In the genomic region with DNA sequence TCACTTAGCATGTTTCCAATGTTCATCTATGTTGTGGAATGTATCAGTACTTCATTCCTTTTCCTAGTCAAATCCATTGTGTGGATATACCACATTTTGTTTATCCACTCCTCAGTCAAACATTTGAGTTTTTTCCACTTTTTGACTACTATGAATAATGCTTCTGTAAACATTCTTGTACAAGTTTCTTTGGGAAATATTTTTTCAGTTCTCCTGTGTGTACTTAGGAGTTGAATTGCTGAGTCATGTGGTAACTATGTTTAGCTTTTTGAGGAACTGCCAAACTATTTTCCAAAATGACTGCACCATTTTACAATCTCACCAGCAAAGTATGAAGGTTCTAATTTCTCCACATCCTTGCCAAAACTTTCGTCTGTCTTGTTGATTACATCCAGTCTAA, we compare ENCODE assay signal across 1 cellular context.
TF ChIP-seq lines count a peak whose summit lies in the region.

No MANE protein-coding gene starts in this region.

TF ChIP-seq in HepG2, 621 proteins besides CTCF, POLR2A, EP300 and RAD21 (continued from another document and continues in another):
- TF ChIP-seq, protein P1, sequence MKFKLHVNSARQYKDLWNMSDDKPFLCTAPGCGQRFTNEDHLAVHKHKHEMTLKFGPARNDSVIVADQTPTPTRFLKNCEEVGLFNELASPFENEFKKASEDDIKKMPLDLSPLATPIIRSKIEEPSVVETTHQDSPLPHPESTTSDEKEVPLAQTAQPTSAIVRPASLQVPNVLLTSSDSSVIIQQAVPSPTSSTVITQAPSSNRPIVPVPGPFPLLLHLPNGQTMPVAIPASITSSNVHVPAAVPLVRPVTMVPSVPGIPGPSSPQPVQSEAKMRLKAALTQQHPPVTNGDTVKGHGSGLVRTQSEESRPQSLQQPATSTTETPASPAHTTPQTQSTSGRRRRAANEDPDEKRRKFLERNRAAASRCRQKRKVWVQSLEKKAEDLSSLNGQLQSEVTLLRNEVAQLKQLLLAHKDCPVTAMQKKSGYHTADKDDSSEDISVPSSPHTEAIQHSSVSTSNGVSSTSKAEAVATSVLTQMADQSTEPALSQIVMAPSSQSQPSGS (CRISPR knock-in tag; IDR thresholded peaks at IDR 0.05) = peak; percentile 55
- TF ChIP-seq HNRNPH1 (optimal IDR thresholded peaks at IDR 0.05; ENCODE audit: low read depth, low read length) (no peak), ZNF33A (CRISPR knock-in tag; IDR thresholded peaks at IDR 0.05; ENCODE audit: borderline replicate concordance) (no peak), ZNF33B (CRISPR knock-in tag; IDR thresholded peaks at IDR 0.05) (no peak), ZNF10 (CRISPR knock-in tag; IDR thresholded peaks at IDR 0.05; ENCODE audit: borderline replicate concordance, low read depth) (no peak), JUNB (CRISPR knock-in tag; IDR thresholded peaks at IDR 0.05; ENCODE audit: borderline replicate concordance) (peak; percentile 93; the same call in 1 of the 2 replicates), SIN3A (IDR thresholded peaks at IDR 0.05; ENCODE audit: borderline replicate concordance, low read depth, low read length) (no peak), FOXA1 (IDR thresholded peaks at IDR 0.05) (peak; percentile 73; the same call in 1 of the 2 replicates), FOXA1 (CRISPR knock-in tag; IDR thresholded peaks at IDR 0.05) (peak; percentile 86), ETS1 (CRISPR knock-in tag; IDR thresholded peaks at IDR 0.05) (no peak), ZNF782 (CRISPR knock-in tag; IDR thresholded peaks at IDR 0.05; ENCODE audit: borderline replicate concordance) (no peak), ATRX (CRISPR knock-in tag; IDR thresholded peaks at IDR 0.05; ENCODE audit: borderline replicate concordance) (no peak), AGO1 (IDR thresholded peaks at IDR 0.05; ENCODE audit: low read depth, low read length, poor library complexity, severe bottlenecking) (no peak), ASH2L (IDR thresholded peaks at IDR 0.05; ENCODE audit: insufficient read length, low read depth, low read length) (peak; percentile 38), RAD51 (IDR thresholded peaks at IDR 0.05; ENCODE audit: borderline replicate concordance) (no peak), ADNP (CRISPR knock-in tag; IDR thresholded peaks at IDR 0.05) (no peak), BORCS8-MEF2B (CRISPR knock-in tag; IDR thresholded peaks at IDR 0.05) (no peak), ZNF24 (IDR thresholded peaks at IDR 0.05) (no peak), ZNF775 (CRISPR knock-in tag; IDR thresholded peaks at IDR 0.05; ENCODE audit: borderline replicate concordance) (no peak), HOXA3 (CRISPR knock-in tag; IDR thresholded peaks at IDR 0.05) (no peak), RBFOX2 (IDR thresholded peaks at IDR 0.05; ENCODE audit: low read depth, low read length) (no peak), ZNF367 (CRISPR knock-in tag; IDR thresholded peaks at IDR 0.05; ENCODE audit: borderline replicate concordance) (no peak), RCOR2 (CRISPR knock-in tag; IDR thresholded peaks at IDR 0.05) (peak; percentile 79; the same call in 1 of the 2 replicates), MBD4 (IDR thresholded peaks at IDR 0.05; ENCODE audit: borderline replicate concordance, low read length) (no peak; the same call in 1 of the 2 replicates), MED13 (CRISPR knock-in tag; IDR thresholded peaks at IDR 0.05) (no peak), ZNF660 (CRISPR knock-in tag; IDR thresholded peaks at IDR 0.05; ENCODE audit: borderline replicate concordance, low read depth) (no peak), ZNF83 (CRISPR knock-in tag; IDR thresholded peaks at IDR 0.05; ENCODE audit: borderline replicate concordance) (no peak), MLLT10 (CRISPR knock-in tag; IDR thresholded peaks at IDR 0.05) (no peak), U2AF2 (IDR thresholded peaks at IDR 0.05; ENCODE audit: low read depth, low read length) (no peak), ZNF550 (CRISPR knock-in tag; IDR thresholded peaks at IDR 0.05; ENCODE audit: borderline replicate concordance) (no peak), RFXANK (CRISPR knock-in tag; IDR thresholded peaks at IDR 0.05) (no peak; the same call in 1 of the 2 replicates), MXI1 (IDR thresholded peaks at IDR 0.05; ENCODE audit: borderline replicate concordance, low read depth, low read length) (no peak), DNMT1 (CRISPR knock-in tag; IDR thresholded peaks at IDR 0.05) (no peak), ZSCAN12 (CRISPR knock-in tag; IDR thresholded peaks at IDR 0.05) (no peak), SP140L (CRISPR knock-in tag; IDR thresholded peaks at IDR 0.05; ENCODE audit: borderline replicate concordance) (no peak), BHLHE40 (IDR thresholded peaks at IDR 0.05; ENCODE audit: low read length) (no peak), SALL2 (CRISPR knock-in tag; IDR thresholded peaks at IDR 0.05) (no peak), ZZZ3 (CRISPR knock-in tag; IDR thresholded peaks at IDR 0.05; ENCODE audit: borderline replicate concordance) (no peak), MLXIP (CRISPR knock-in tag; IDR thresholded peaks at IDR 0.05; ENCODE audit: borderline replicate concordance) (no peak), ERF (CRISPR knock-in tag; IDR thresholded peaks at IDR 0.05) (peak; percentile 75), JDP2 (CRISPR knock-in tag; IDR thresholded peaks at IDR 0.05; ENCODE audit: borderline replicate concordance) (no peak)
- TF ChIP-seq, protein P2, sequence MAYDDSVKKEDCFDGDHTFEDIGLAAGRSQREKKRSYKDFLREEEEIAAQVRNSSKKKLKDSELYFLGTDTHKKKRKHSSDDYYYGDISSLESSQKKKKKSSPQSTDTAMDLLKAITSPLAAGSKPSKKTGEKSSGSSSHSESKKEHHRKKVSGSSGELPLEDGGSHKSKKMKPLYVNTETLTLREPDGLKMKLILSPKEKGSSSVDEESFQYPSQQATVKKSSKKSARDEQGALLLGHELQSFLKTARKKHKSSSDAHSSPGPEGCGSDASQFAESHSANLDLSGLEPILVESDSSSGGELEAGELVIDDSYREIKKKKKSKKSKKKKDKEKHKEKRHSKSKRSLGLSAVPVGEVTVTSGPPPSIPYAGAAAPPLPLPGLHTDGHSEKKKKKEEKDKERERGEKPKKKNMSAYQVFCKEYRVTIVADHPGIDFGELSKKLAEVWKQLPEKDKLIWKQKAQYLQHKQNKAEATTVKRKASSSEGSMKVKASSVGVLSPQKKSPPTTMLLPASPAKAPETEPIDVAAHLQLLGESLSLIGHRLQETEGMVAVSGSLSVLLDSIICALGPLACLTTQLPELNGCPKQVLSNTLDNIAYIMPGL (CRISPR knock-in tag; IDR thresholded peaks at IDR 0.05; ENCODE audit: borderline replicate concordance in 1 of 2, low read depth in 1 of 2) = peak in 1 of 2 experiments; percentile 55; a peak in 1 of 4 replicates
- TF ChIP-seq, protein P3, sequence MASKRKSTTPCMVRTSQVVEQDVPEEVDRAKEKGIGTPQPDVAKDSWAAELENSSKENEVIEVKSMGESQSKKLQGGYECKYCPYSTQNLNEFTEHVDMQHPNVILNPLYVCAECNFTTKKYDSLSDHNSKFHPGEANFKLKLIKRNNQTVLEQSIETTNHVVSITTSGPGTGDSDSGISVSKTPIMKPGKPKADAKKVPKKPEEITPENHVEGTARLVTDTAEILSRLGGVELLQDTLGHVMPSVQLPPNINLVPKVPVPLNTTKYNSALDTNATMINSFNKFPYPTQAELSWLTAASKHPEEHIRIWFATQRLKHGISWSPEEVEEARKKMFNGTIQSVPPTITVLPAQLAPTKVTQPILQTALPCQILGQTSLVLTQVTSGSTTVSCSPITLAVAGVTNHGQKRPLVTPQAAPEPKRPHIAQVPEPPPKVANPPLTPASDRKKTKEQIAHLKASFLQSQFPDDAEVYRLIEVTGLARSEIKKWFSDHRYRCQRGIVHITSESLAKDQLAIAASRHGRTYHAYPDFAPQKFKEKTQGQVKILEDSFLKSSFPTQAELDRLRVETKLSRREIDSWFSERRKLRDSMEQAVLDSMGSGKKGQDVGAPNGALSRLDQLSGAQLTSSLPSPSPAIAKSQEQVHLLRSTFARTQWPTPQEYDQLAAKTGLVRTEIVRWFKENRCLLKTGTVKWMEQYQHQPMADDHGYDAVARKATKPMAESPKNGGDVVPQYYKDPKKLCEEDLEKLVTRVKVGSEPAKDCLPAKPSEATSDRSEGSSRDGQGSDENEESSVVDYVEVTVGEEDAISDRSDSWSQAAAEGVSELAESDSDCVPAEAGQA (IDR thresholded peaks at IDR 0.05; ENCODE audit: low read depth) = no peak
- TF ChIP-seq, protein P3 (CRISPR knock-in tag; IDR thresholded peaks at IDR 0.05; ENCODE audit: borderline replicate concordance) = no peak
- TF ChIP-seq, protein P4, sequence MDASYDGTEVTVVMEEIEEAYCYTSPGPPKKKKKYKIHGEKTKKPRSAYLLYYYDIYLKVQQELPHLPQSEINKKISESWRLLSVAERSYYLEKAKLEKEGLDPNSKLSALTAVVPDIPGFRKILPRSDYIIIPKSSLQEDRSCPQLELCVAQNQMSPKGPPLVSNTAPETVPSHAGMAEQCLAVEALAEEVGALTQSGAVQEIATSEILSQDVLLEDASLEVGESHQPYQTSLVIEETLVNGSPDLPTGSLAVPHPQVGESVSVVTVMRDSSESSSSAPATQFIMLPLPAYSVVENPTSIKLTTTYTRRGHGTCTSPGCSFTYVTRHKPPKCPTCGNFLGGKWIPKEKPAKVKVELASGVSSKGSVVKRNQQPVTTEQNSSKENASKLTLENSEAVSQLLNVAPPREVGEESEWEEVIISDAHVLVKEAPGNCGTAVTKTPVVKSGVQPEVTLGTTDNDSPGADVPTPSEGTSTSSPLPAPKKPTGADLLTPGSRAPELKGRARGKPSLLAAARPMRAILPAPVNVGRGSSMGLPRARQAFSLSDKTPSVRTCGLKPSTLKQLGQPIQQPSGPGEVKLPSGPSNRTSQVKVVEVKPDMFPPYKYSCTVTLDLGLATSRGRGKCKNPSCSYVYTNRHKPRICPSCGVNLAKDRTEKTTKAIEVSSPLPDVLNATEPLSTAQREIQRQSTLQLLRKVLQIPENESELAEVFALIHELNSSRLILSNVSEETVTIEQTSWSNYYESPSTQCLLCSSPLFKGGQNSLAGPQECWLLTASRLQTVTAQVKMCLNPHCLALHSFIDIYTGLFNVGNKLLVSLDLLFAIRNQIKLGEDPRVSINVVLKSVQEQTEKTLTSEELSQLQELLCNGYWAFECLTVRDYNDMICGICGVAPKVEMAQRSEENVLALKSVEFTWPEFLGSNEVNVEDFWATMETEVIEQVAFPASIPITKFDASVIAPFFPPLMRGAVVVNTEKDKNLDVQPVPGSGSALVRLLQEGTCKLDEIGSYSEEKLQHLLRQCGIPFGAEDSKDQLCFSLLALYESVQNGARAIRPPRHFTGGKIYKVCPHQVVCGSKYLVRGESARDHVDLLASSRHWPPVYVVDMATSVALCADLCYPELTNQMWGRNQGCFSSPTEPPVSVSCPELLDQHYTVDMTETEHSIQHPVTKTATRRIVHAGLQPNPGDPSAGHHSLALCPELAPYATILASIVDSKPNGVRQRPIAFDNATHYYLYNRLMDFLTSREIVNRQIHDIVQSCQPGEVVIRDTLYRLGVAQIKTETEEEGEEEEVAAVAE (CRISPR knock-in tag; IDR thresholded peaks at IDR 0.05; ENCODE audit: borderline replicate concordance) = no peak
- TF ChIP-seq, protein P5, sequence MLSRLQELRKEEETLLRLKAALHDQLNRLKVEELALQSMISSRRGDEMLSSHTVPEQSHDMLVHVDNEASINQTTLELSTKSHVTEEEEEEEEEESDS (CRISPR knock-in tag; IDR thresholded peaks at IDR 0.05; ENCODE audit: borderline replicate concordance) = no peak
